ENCODE assay signal across 1 cellular context in the genomic region with DNA sequence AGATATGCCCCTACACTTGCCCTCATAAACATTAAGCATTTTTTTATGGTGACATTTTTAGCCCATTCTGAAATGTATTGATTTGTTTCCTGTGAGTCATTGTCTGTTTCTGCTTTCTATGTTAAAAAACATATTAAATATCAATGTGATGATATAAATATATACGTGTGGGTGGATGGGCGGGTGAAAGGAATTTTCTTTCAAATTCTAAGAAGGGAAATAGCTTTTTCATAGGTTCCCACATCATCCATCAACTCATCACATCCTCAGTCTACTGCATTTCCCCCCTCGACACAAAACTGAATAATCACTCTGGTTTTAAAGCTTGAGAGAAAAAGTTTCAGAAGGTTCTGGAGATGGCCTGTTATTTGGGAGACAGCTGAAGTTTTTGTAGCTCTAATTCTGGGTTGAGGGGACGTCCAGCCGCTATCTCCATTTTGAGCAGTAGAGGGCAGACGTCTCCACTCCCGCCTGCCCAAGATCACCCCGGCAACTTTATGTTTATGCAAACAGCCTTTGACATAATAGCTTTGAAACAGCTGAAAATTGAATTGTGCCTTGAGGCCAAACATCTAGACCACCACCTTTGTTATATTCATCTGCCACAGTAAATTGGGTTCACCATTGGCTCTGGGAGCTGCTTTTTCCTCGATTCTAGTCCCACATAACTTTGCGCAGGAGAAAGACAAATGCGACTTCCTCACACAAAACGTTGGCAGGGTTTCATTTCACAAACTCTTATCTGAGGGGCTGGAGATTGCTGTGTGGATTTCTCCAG.
TF ChIP-seq lines count a peak whose summit lies in the region.

No MANE protein-coding gene starts in this region.

TF ChIP-seq in H1, 55 proteins besides CTCF, POLR2A, EP300 and RAD21:
- TF ChIP-seq, protein P1, sequence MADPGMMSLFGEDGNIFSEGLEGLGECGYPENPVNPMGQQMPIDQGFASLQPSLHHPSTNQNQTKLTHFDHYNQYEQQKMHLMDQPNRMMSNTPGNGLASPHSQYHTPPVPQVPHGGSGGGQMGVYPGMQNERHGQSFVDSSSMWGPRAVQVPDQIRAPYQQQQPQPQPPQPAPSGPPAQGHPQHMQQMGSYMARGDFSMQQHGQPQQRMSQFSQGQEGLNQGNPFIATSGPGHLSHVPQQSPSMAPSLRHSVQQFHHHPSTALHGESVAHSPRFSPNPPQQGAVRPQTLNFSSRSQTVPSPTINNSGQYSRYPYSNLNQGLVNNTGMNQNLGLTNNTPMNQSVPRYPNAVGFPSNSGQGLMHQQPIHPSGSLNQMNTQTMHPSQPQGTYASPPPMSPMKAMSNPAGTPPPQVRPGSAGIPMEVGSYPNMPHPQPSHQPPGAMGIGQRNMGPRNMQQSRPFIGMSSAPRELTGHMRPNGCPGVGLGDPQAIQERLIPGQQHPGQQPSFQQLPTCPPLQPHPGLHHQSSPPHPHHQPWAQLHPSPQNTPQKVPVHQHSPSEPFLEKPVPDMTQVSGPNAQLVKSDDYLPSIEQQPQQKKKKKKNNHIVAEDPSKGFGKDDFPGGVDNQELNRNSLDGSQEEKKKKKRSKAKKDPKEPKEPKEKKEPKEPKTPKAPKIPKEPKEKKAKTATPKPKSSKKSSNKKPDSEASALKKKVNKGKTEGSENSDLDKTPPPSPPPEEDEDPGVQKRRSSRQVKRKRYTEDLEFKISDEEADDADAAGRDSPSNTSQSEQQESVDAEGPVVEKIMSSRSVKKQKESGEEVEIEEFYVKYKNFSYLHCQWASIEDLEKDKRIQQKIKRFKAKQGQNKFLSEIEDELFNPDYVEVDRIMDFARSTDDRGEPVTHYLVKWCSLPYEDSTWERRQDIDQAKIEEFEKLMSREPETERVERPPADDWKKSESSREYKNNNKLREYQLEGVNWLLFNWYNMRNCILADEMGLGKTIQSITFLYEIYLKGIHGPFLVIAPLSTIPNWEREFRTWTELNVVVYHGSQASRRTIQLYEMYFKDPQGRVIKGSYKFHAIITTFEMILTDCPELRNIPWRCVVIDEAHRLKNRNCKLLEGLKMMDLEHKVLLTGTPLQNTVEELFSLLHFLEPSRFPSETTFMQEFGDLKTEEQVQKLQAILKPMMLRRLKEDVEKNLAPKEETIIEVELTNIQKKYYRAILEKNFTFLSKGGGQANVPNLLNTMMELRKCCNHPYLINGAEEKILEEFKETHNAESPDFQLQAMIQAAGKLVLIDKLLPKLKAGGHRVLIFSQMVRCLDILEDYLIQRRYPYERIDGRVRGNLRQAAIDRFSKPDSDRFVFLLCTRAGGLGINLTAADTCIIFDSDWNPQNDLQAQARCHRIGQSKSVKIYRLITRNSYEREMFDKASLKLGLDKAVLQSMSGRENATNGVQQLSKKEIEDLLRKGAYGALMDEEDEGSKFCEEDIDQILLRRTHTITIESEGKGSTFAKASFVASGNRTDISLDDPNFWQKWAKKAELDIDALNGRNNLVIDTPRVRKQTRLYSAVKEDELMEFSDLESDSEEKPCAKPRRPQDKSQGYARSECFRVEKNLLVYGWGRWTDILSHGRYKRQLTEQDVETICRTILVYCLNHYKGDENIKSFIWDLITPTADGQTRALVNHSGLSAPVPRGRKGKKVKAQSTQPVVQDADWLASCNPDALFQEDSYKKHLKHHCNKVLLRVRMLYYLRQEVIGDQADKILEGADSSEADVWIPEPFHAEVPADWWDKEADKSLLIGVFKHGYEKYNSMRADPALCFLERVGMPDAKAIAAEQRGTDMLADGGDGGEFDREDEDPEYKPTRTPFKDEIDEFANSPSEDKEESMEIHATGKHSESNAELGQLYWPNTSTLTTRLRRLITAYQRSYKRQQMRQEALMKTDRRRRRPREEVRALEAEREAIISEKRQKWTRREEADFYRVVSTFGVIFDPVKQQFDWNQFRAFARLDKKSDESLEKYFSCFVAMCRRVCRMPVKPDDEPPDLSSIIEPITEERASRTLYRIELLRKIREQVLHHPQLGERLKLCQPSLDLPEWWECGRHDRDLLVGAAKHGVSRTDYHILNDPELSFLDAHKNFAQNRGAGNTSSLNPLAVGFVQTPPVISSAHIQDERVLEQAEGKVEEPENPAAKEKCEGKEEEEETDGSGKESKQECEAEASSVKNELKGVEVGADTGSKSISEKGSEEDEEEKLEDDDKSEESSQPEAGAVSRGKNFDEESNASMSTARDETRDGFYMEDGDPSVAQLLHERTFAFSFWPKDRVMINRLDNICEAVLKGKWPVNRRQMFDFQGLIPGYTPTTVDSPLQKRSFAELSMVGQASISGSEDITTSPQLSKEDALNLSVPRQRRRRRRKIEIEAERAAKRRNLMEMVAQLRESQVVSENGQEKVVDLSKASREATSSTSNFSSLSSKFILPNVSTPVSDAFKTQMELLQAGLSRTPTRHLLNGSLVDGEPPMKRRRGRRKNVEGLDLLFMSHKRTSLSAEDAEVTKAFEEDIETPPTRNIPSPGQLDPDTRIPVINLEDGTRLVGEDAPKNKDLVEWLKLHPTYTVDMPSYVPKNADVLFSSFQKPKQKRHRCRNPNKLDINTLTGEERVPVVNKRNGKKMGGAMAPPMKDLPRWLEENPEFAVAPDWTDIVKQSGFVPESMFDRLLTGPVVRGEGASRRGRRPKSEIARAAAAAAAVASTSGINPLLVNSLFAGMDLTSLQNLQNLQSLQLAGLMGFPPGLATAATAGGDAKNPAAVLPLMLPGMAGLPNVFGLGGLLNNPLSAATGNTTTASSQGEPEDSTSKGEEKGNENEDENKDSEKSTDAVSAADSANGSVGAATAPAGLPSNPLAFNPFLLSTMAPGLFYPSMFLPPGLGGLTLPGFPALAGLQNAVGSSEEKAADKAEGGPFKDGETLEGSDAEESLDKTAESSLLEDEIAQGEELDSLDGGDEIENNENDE (IDR thresholded peaks at IDR 0.05; ENCODE audit: insufficient replicate concordance, low read length): no peak
- no peak for TF ChIP-seq TAF1 (IDR thresholded peaks at IDR 0.05; ENCODE audit: low read depth, low read length)
